In genomic region chr16:72298947-72299346, GRCh38 we compare ENCODE assay signal across 21 cellular contexts.
DNase-seq lines count a peak whose midpoint lies in the region; ATAC-seq, FAIRE-seq and TF ChIP-seq lines count a peak whose summit lies in the region.
"Had no signal": no experiment of that assay in that cellular context is flagged by ENCODE, and none has a peak within 500 bp of the region (broad histone marks: within the 10 kb centered on the region; RNA-seq: fewer than 3 reads in every experiment).

No MANE protein-coding gene starts in this region.

- H4K20me1 ChIP-seq in neural cell (ENCODE audit: insufficient read depth) (no peaks in the 10 kb centered on the region), GM23338 (replicated peaks; ENCODE audit: insufficient read depth) (no peaks in the 10 kb centered on the region)

- H3K4me1 Mint-ChIP-seq in GM23338 = no peaks in the 10 kb centered on the region; the same call in 2 of the 3 replicates
- H3K4me1 Mint-ChIP-seq in CD14-positive monocyte = no peaks in the 10 kb centered on the region
- H3K4me1 Mint-ChIP-seq in natural killer cell treated with Interleukin-12 subunit alpha and Interleukin-12 subunit beta and Interleukin-15 and Interleukin-18, amount 100 ng/mL, for 72 hours (ENCODE audit: low read depth in 2 of 2) = no peaks in the 10 kb centered on the region
- H3K4me1 Mint-ChIP-seq: CD4-positive, CD25-positive, alpha-beta regulatory T cell had no signal

- TF ChIP-seq CTCF in neural cell (IDR thresholded peaks at IDR 0.05; ENCODE audit: poor library complexity, severe bottlenecking) (no peak), GM23338 (conservative IDR thresholded peaks at IDR 0.05; ENCODE audit: low read depth in 2 of 2) (no peak), CD14-positive monocyte (IDR thresholded peaks at IDR 0.05) (no peak), prostate gland (IDR thresholded peaks at IDR 0.05) (no peak)

- H3K79me2 ChIP-seq in neural cell (replicated peaks; ENCODE audit: insufficient read depth, low read length) = no peaks in the 10 kb centered on the region
- no peaks in the 10 kb centered on the region for H3K79me2 ChIP-seq in GM23338 (replicated peaks; ENCODE audit: insufficient read depth)

- H3K9me3 ChIP-seq in neural cell (ENCODE audit: low read length) (no peaks in the 10 kb centered on the region), prostate gland (no peaks in the 10 kb centered on the region)
- H3K9me3 ChIP-seq: A549, Caco-2 had no signal

- FAIRE-seq in HTR-8/SVneo (lab: Jason Lieb, UNC) = peak; percentile 69
- FAIRE-seq: A549, G401.6, GM12892, GM19239 had no signal

- intact Hi-C loops in left colon (cut with DNase I, micrococcal nuclease) (no loop called here), CD14-positive monocyte (cut with micrococcal nuclease) (no loop called here), prostate gland (cut with DNase I) (no loop called here)

- no peak for TF ChIP-seq EP300 in neural cell (conservative IDR thresholded peaks at IDR 0.05; ENCODE audit: poor library complexity, severe bottlenecking)

- H3K27me3 ChIP-seq in neural cell (ENCODE audit: insufficient read depth, low read depth, low read length) (no peaks in the 10 kb centered on the region), GM23338 (ENCODE audit: insufficient read depth) (no peaks in the 10 kb centered on the region), prostate gland (replicated peaks; ENCODE audit: insufficient read depth) (no peaks in the 10 kb centered on the region)

- no peaks in the 10 kb centered on the region for H3K27me3 Mint-ChIP-seq in GM23338 (ENCODE audit: insufficient read depth, low read depth, poor library complexity)
- no peaks in the 10 kb centered on the region for H3K27me3 Mint-ChIP-seq in CD14-positive monocyte (ENCODE audit: low read depth in 3 of 3)
- H3K27me3 Mint-ChIP-seq in natural killer cell treated with Interleukin-12 subunit alpha and Interleukin-12 subunit beta and Interleukin-15 and Interleukin-18, amount 100 ng/mL, for 72 hours = no peaks in the 10 kb centered on the region

- H3K9me3 Mint-ChIP-seq in GM23338 (no peaks in the 10 kb centered on the region), CD14-positive monocyte (peaks cover 0 to 2% (median 2%) of the 10 kb centered on the region in 7 donors)
- H3K9me3 Mint-ChIP-seq in natural killer cell treated with Interleukin-12 subunit alpha and Interleukin-12 subunit beta and Interleukin-15 and Interleukin-18, amount 100 ng/mL, for 72 hours = no peaks in the 10 kb centered on the region
- H3K9me3 Mint-ChIP-seq: CD8-positive, alpha-beta T cell had no signal

- TF ChIP-seq RAD21 in neural cell (conservative IDR thresholded peaks at IDR 0.05) = no peak

- H3K27ac ChIP-seq in neural cell (ENCODE audit: low read length) = peak overlapping the region; percentile 99
- H3K27ac ChIP-seq in GM23338 (ENCODE audit: low read depth) = no peak overlapping the region
- no peak overlapping the region for H3K27ac ChIP-seq in prostate gland
- H3K27ac ChIP-seq: A549, GM23248 had no signal

- no peak overlapping the region for H3K4me2 ChIP-seq in neural cell (ENCODE audit: low read length)
- H3K4me2 ChIP-seq in GM23338 = no peak overlapping the region
- H3K4me2 ChIP-seq: A549 had no signal

- H3K9ac ChIP-seq in neural cell (ENCODE audit: low read length) = no peak overlapping the region
- H3K9ac ChIP-seq: GM23248 had no signal

- DNase-seq in HTR-8/SVneo (ENCODE audit: insufficient read length, low spot score) (no peak), left colon (no peak), GM23338 (ENCODE audit: low spot score) (no peak), CD14-positive monocyte (ENCODE audit: low spot score) (no peak), prostate gland (ENCODE audit: low spot score) (no peak)
- no peak for DNase-seq in natural killer cell treated with Interleukin-12 subunit alpha and Interleukin-12 subunit beta and Interleukin-15 and Interleukin-18, amount 100 ng/mL, for 72 hours (ENCODE audit: low spot score)
- DNase-seq: 8988T; C1 segment of cervical spinal cord; Caco-2; CD4-positive, CD25-positive, alpha-beta regulatory T cell; CD8-positive, alpha-beta T cell; DMS153; DND-41; GM23248; H9 had no signal

- H3K9me2 ChIP-seq in neural cell (ENCODE audit: insufficient read depth, low read length) = no peaks in the 10 kb centered on the region
- H3K9me2 ChIP-seq in GM23338 (ENCODE audit: insufficient read depth) = no peaks in the 10 kb centered on the region

- peaks cover 9% of the 10 kb centered on the region for H3F3A ChIP-seq in neural cell (ENCODE audit: insufficient read depth, low read length, poor library complexity, severe bottlenecking)
- H3F3A ChIP-seq in GM23338 (replicated peaks; ENCODE audit: low read depth) = no peaks in the 10 kb centered on the region

- TF ChIP-seq POLR2A in prostate gland (IDR thresholded peaks at IDR 0.05) = no peak

- H2AFZ ChIP-seq in neural cell (ENCODE audit: low read depth, low read length) = no peak overlapping the region
- no peak overlapping the region for H2AFZ ChIP-seq in GM23338
- H2AFZ ChIP-seq: GM23248 had no signal

- H3K27ac Mint-ChIP-seq in GM23338 (no peak overlapping the region), CD14-positive monocyte (no peak overlapping the region)
- H3K27ac Mint-ChIP-seq in natural killer cell treated with Interleukin-12 subunit alpha and Interleukin-12 subunit beta and Interleukin-15 and Interleukin-18, amount 100 ng/mL, for 72 hours = no peak overlapping the region
- H3K27ac Mint-ChIP-seq: CD4-positive, CD25-positive, alpha-beta regulatory T cell; CD8-positive, alpha-beta T cell; H9 had no signal

- H3K36me3 ChIP-seq in neural cell (ENCODE audit: insufficient read depth, low read length) (no peaks in the 10 kb centered on the region), GM23338 (ENCODE audit: insufficient read depth) (no peaks in the 10 kb centered on the region), prostate gland (no peaks in the 10 kb centered on the region)

- H3K4me1 ChIP-seq in GM23338 (ENCODE audit: insufficient read depth) (no peaks in the 10 kb centered on the region), prostate gland (replicated peaks) (no peaks in the 10 kb centered on the region)
- H3K4me1 ChIP-seq: A549 had no signal

- no peaks in the 10 kb centered on the region; the same call in 2 of the 3 replicates for H3K36me3 Mint-ChIP-seq in GM23338 (ENCODE audit: low read depth)
- H3K36me3 Mint-ChIP-seq in CD14-positive monocyte = peaks cover 0 to 2% of the 10 kb centered on the region in 2 donors
- no peaks in the 10 kb centered on the region for H3K36me3 Mint-ChIP-seq in natural killer cell treated with Interleukin-12 subunit alpha and Interleukin-12 subunit beta and Interleukin-15 and Interleukin-18, amount 100 ng/mL, for 72 hours
- H3K36me3 Mint-ChIP-seq: CD4-positive, CD25-positive, alpha-beta regulatory T cell; CD8-positive, alpha-beta T cell had no signal

- ATAC-seq in left colon = peak; percentile 67
- no peak for ATAC-seq in GM23338
- no peak for ATAC-seq in natural killer cell treated with Interleukin-12 subunit alpha and Interleukin-12 subunit beta and Interleukin-15 and Interleukin-18, amount 100 ng/mL, for 72 hours
- ATAC-seq: A549; CD8-positive, alpha-beta T cell; HCT116 had no signal

- H3K4me3 ChIP-seq in neural cell (ENCODE audit: low read length) (no peak overlapping the region), GM23338 (no peak overlapping the region), prostate gland (no peak overlapping the region)
- H3K4me3 ChIP-seq: A549, GM23248 had no signal

- 97% methylated on average over 1 of the region's 1 CpG for WGBS in prostate gland

- no peak overlapping the region for H3K4me3 Mint-ChIP-seq in GM23338
- H3K4me3 Mint-ChIP-seq in CD14-positive monocyte = no peak overlapping the region
- no peak overlapping the region for H3K4me3 Mint-ChIP-seq in natural killer cell treated with Interleukin-12 subunit alpha and Interleukin-12 subunit beta and Interleukin-15 and Interleukin-18, amount 100 ng/mL, for 72 hours
- H3K4me3 Mint-ChIP-seq: CD4-positive, CD25-positive, alpha-beta regulatory T cell; CD8-positive, alpha-beta T cell; H9 had no signal

TF ChIP-seq in neural cell, 6 proteins besides CTCF, POLR2A, EP300 and RAD21 (continues in another document):
- TF ChIP-seq EZH2 (IDR thresholded peaks at IDR 0.05; ENCODE audit: borderline replicate concordance, insufficient read depth, low read length, poor library complexity, severe bottlenecking) (no peak), SMC3 (conservative IDR thresholded peaks at IDR 0.05; ENCODE audit: poor library complexity) (no peak), TAF1 (IDR thresholded peaks at IDR 0.05; ENCODE audit: low read depth) (no peak), POLR2AphosphoS5 (IDR thresholded peaks at IDR 0.05) (no peak)

TF ChIP-seq in GM23338, 12 proteins besides CTCF, POLR2A, EP300 and RAD21 (continues in another document):
- TF ChIP-seq NANOG (IDR thresholded peaks at IDR 0.05; ENCODE audit: borderline replicate concordance) (no peak), EZH2 (IDR thresholded peaks at IDR 0.05; ENCODE audit: low read depth, unreplicated experiment) (no peak), ZNF114 (CRISPR knock-in tag; IDR thresholded peaks at IDR 0.05) (no peak), POLR2AphosphoS5 (IDR thresholded peaks at IDR 0.05; ENCODE audit: low read depth) (no peak), ETS1 (IDR thresholded peaks at IDR 0.05) (no peak)
